In the genomic region with DNA sequence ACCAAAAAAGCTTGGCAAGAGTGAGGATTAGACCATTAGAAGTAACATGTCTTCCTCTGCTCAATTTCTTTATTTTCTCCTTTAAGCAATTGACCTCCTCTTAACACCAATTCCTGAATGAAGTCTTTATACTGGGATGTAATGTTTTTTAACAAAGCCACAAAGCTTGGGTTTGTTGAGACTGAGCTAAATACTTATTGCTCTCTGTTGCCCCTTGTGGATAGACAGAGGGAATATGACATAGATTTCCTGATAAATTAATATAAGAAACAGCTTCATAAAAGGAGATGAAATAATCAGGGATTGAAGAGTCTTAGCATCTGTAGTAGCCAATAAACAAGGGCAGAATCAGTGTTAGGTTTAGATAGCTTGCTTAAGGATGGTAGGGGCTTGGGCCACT, we compare ENCODE assay signal across 1 cellular context.
TF ChIP-seq lines count a peak whose summit lies in the region.

No MANE protein-coding gene starts in this region.

TF ChIP-seq in GM23338, 12 proteins besides CTCF, POLR2A, EP300 and RAD21 (continued from another document):
- TF ChIP-seq EZH2 (IDR thresholded peaks at IDR 0.05; ENCODE audit: low read depth, unreplicated experiment) (no peak), JUNB (IDR thresholded peaks at IDR 0.05; ENCODE audit: unreplicated experiment) (no peak), CREB1 (CRISPR knock-in tag; IDR thresholded peaks at IDR 0.05; ENCODE audit: low read depth) (no peak), ZNF331 (CRISPR knock-in tag; IDR thresholded peaks at IDR 0.05; ENCODE audit: low read depth) (no peak), ZNF114 (CRISPR knock-in tag; IDR thresholded peaks at IDR 0.05) (no peak)
- TF ChIP-seq, protein P1, sequence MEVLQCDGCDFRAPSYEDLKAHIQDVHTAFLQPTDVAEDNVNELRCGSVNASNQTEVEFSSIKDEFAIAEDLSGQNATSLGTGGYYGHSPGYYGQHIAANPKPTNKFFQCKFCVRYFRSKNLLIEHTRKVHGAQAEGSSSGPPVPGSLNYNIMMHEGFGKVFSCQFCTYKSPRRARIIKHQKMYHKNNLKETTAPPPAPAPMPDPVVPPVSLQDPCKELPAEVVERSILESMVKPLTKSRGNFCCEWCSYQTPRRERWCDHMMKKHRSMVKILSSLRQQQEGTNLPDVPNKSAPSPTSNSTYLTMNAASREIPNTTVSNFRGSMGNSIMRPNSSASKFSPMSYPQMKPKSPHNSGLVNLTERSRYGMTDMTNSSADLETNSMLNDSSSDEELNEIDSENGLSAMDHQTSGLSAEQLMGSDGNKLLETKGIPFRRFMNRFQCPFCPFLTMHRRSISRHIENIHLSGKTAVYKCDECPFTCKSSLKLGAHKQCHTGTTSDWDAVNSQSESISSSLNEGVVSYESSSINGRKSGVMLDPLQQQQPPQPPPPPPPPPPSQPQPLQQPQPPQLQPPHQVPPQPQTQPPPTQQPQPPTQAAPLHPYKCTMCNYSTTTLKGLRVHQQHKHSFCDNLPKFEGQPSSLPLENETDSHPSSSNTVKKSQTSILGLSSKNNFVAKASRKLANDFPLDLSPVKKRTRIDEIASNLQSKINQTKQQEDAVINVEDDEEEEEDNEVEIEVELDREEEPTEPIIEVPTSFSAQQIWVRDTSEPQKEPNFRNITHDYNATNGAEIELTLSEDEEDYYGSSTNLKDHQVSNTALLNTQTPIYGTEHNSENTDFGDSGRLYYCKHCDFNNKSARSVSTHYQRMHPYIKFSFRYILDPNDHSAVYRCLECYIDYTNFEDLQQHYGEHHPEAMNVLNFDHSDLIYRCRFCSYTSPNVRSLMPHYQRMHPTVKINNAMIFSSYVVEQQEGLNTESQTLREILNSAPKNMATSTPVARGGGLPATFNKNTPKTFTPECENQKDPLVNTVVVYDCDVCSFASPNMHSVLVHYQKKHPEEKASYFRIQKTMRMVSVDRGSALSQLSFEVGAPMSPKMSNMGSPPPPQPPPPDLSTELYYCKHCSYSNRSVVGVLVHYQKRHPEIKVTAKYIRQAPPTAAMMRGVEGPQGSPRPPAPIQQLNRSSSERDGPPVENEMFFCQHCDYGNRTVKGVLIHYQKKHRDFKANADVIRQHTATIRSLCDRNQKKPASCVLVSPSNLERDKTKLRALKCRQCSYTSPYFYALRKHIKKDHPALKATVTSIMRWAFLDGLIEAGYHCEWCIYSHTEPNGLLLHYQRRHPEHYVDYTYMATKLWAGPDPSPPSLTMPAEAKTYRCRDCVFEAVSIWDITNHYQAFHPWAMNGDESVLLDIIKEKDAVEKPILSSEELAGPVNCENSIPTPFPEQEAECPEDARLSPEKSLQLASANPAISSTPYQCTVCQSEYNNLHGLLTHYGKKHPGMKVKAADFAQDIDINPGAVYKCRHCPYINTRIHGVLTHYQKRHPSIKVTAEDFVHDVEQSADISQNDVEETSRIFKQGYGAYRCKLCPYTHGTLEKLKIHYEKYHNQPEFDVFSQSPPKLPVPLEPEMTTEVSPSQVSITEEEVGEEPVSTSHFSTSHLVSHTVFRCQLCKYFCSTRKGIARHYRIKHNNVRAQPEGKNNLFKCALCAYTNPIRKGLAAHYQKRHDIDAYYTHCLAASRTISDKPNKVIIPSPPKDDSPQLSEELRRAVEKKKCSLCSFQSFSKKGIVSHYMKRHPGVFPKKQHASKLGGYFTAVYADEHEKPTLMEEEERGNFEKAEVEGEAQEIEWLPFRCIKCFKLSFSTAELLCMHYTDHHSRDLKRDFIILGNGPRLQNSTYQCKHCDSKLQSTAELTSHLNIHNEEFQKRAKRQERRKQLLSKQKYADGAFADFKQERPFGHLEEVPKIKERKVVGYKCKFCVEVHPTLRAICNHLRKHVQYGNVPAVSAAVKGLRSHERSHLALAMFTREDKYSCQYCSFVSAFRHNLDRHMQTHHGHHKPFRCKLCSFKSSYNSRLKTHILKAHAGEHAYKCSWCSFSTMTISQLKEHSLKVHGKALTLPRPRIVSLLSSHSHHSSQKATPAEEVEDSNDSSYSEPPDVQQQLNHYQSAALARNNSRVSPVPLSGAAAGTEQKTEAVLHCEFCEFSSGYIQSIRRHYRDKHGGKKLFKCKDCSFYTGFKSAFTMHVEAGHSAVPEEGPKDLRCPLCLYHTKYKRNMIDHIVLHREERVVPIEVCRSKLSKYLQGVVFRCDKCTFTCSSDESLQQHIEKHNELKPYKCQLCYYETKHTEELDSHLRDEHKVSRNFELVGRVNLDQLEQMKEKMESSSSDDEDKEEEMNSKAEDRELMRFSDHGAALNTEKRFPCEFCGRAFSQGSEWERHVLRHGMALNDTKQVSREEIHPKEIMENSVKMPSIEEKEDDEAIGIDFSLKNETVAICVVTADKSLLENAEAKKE (CRISPR knock-in tag; IDR thresholded peaks at IDR 0.05) = no peak
- TF ChIP-seq, protein P2, sequence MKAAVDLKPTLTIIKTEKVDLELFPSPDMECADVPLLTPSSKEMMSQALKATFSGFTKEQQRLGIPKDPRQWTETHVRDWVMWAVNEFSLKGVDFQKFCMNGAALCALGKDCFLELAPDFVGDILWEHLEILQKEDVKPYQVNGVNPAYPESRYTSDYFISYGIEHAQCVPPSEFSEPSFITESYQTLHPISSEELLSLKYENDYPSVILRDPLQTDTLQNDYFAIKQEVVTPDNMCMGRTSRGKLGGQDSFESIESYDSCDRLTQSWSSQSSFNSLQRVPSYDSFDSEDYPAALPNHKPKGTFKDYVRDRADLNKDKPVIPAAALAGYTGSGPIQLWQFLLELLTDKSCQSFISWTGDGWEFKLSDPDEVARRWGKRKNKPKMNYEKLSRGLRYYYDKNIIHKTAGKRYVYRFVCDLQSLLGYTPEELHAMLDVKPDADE (IDR thresholded peaks at IDR 0.05) = no peak
